9 cellular contexts compared by ENCODE assay signal in genomic region chr5:107047048-107047447, GRCh38.
"Had no signal": no experiment of that assay in that cellular context is flagged by ENCODE, and none has a peak within 500 bp of the region (broad histone marks: within the 10 kb centered on the region; RNA-seq: fewer than 3 reads in every experiment).

No MANE protein-coding gene starts in this region.

- DNase-seq: IMR-90, KBM-7, KG1 had no signal

- H3K4me3 ChIP-seq: K562 had no signal

- H3K4me3 Mint-ChIP-seq: IgD-negative memory B cell had no signal

- H3K4me2 ChIP-seq: KMS-11 had no signal

- H3K27ac ChIP-seq: HL-60, KMS-11 had no signal

- H3K4me1 Mint-ChIP-seq: IgD-negative memory B cell had no signal

- H3K27me3 Mint-ChIP-seq: IgD-negative memory B cell had no signal

- ATAC-seq: HepG2, K562 had no signal

- H3K36me3 Mint-ChIP-seq: IgD-negative memory B cell had no signal

- FAIRE-seq: HepG2, HTR-8/SVneo, K562 had no signal

- H3K27ac Mint-ChIP-seq: IgD-negative memory B cell had no signal
